ENCODE assay signal across 8 cellular contexts in genomic region chr14:23551266-23552028, GRCh38. TPM values are rescaled to one million over a fixed set of nuclear protein-coding genes. Genes with fewer than 3 reads are reported as not detected.
DNase-seq lines count a peak whose midpoint lies in the region; ATAC-seq, FAIRE-seq and TF ChIP-seq lines count a peak whose summit lies in the region.

ZFHX2 (minus strand) TSS chr14:23551765; CDS start chr14:23535325, 16,440 bp downstream.

- H3K9me1 ChIP-seq in keratinocyte (ENCODE audit: control insufficient read depth, extremely low read depth, insufficient read depth, low read length), result no peaks in the 10 kb centered on the region

- H3K9me3 ChIP-seq in breast epithelium, result no peaks in the 10 kb centered on the region
- H3K9me3 ChIP-seq in keratinocyte (ENCODE audit: control insufficient read depth, low read depth, low read length), result no peaks in the 10 kb centered on the region

- peaks cover 3% of the 10 kb centered on the region for H3K79me2 ChIP-seq in keratinocyte (ENCODE audit: control insufficient read depth, insufficient read depth, low read length)

- TF ChIP-seq CTCF in VCaP (conservative IDR thresholded peaks at IDR 0.05) (no peak), breast epithelium (IDR thresholded peaks at IDR 0.05) (no peak), keratinocyte (optimal IDR thresholded peaks at IDR 0.05 in 1 of 3, IDR thresholded peaks at IDR 0.05 in 1 of 3, conservative IDR thresholded peaks at IDR 0.05 in 1 of 3; ENCODE audit: extremely low read depth in 1 of 3, insufficient read depth in 2 of 3, low read length in 3 of 3) (no peak)

- ATAC-seq in GM18511 (IDR thresholded peaks at IDR 0.05; ENCODE audit: unreplicated experiment) (peak; percentile 53), HG03108 (IDR thresholded peaks at IDR 0.05; ENCODE audit: unreplicated experiment) (peak; percentile 60), GM19395 (IDR thresholded peaks at IDR 0.05; ENCODE audit: unreplicated experiment) (no peak)

- dilution Hi-C loops in keratinocyte (cut with MboI; ENCODE audit: extremely low pct_ligation_motif_present, low sequenced_read_pairs), result no loop called here

- peak within 1 kb of the TSS; percentile 92 for H3K4me2 ChIP-seq in keratinocyte (ENCODE audit: control insufficient read depth, extremely low read depth, insufficient read depth, low read depth, low read length)

- peak within 1 kb of the TSS; percentile 64 for H3K9ac ChIP-seq in keratinocyte (ENCODE audit: control insufficient read depth, extremely low read depth, insufficient read depth, low read length)

- H2AFZ ChIP-seq in keratinocyte (ENCODE audit: control insufficient read depth, low read length), result peak within 1 kb of the TSS; percentile 94

- H3K4me3 ChIP-seq in breast epithelium (peak within 1 kb of the TSS; percentile 47 to 72 (median 62)), keratinocyte (ENCODE audit: control insufficient read depth in 2 of 3, extremely low read depth in 1 of 3, insufficient read depth in 2 of 3, low read depth in 1 of 3, low read length in 3 of 3) (peak within 1 kb of the TSS; percentile 62 to 76 (median 71))

- no peaks in the 10 kb centered on the region for H3K36me3 ChIP-seq in breast epithelium
- H3K36me3 ChIP-seq in keratinocyte (ENCODE audit: control insufficient read depth in 2 of 2, extremely low read depth in 1 of 2, insufficient read depth in 2 of 2, low read length in 2 of 2), result no peaks in the 10 kb centered on the region

- intact Hi-C loops in breast epithelium (cut with DNase I; ENCODE audit: low total_unique reads), result loop anchor here (10.0 kb wide), 1 partner anchor 247 kb away; the partner anchor contains the start of genes BCL2L2 and PPP1R3E

- DNase-seq in NCI-H2171 (lab: John Stamatoyannopoulos, UW) (peak; percentile 93), breast epithelium (ENCODE audit: low spot score in 2 of 2) (no peak), keratinocyte (ENCODE audit: low read depth, low spot score) (no peak)
- peak; percentile 84 for DNase-seq in stimulated activated CD4-positive, alpha-beta T cell treated with anti-CD3 and anti-CD28 coated beads, Interleukin-12 subunit alpha, Interleukin-12 subunit beta, amount 100 ng/mL, for 4 hours

- H3K27ac ChIP-seq in VCaP (peak within 1 kb of the TSS; percentile 81), breast epithelium (peak within 1 kb of the TSS; percentile 48 to 52), keratinocyte (ENCODE audit: control insufficient read depth, insufficient read depth, low read length) (peak within 1 kb of the TSS; percentile 28)

- FAIRE-seq in keratinocyte (lab: Jason Lieb, UNC), result no peak

- H4K20me1 ChIP-seq in keratinocyte (ENCODE audit: control insufficient read depth, extremely low read depth, insufficient read depth, low read length), result no peaks in the 10 kb centered on the region

- H3K4me1 ChIP-seq in breast epithelium (no peaks in the 10 kb centered on the region), keratinocyte (ENCODE audit: control insufficient read depth, extremely low read depth, insufficient read depth, low read length) (peaks cover 3% of the 10 kb centered on the region)

- no peak for TF ChIP-seq POLR2A in breast epithelium (IDR thresholded peaks at IDR 0.05)

- H3K27me3 ChIP-seq in breast epithelium (no peaks in the 10 kb centered on the region), keratinocyte (ENCODE audit: control insufficient read depth, extremely low read depth, insufficient read depth, low read length) (peaks cover 15% of the 10 kb centered on the region)

RNA-seq across cellular contexts. Expression of gene ZFHX2, which starts in this region (rescaled TPM):
- 1 to 10 TPM in 1 of 3 donors, under 1 TPM in 2; 0.48 to 1.2 (median 0.66) TPM for total RNA-seq in breast epithelium
- 0.08 to 0.22 TPM (median 0.18 TPM) in 3 replicates for polyA plus RNA-seq in keratinocyte
- polyA plus RNA-seq in keratinocyte (2011; ENCODE audit: low read depth), result 0.44 TPM
- polyA plus RNA-seq in keratinocyte (2011; cell fraction: cytosol; rRNA removed), result 0.13 and 0.17 TPM in 2 replicates
- polyA plus RNA-seq in keratinocyte (2011; cell fraction: nucleus; rRNA removed), result 0.56 and 0.84 TPM in 2 replicates
- polyA plus RNA-seq in keratinocyte (2012; ENCODE audit: low replicate concordance), result 0.28 and 0.66 TPM in 2 replicates
- 0.19 to 1.9 TPM (median 0.26 TPM) in 3 replicates for polyA minus RNA-seq in keratinocyte
- polyA minus RNA-seq in keratinocyte (2011; cell fraction: cytosol; rRNA and poly(A)+ RNA removed), result 0.19 TPM
- 0.70 and 1.1 TPM in 2 replicates for polyA minus RNA-seq in keratinocyte (2011; cell fraction: nucleus; rRNA and poly(A)+ RNA removed)

Comparison
In these comparisons a context has a peak if more than half of its experiments do, and no peak if none do; other contexts are left out.
1. DNase-seq: peak in NCI-H2171 (single experiment) and stimulated activated CD4-positive, alpha-beta T cell treated with anti-CD3 and anti-CD28 coated beads, Interleukin-12 subunit alpha, Interleukin-12 subunit beta, amount 100 ng/mL, for 4 hours (single experiment); none in breast epithelium (0 of 2) and keratinocyte (single experiment).
2. H3K27ac ChIP-seq: peak in every context shown above with its lines; median percentile 81 in VCaP; 50 in breast epithelium; 28 in keratinocyte.